Comparison of ENCODE assay signal across 12 cellular contexts in genomic region chr4:13988347-13989265, GRCh38.
DNase-seq lines count a peak whose midpoint lies in the region; ATAC-seq and TF ChIP-seq lines count a peak whose summit lies in the region.
"Had no signal": no experiment of that assay in that cellular context is flagged by ENCODE, and none has a peak within 500 bp of the region (broad histone marks: within the 10 kb centered on the region; RNA-seq: fewer than 3 reads in every experiment).

No MANE protein-coding gene starts in this region.

- H3K9me3 ChIP-seq in adrenal gland (replicated peaks in 1 of 3), result no peaks in the 10 kb centered on the region

- no peaks in the 10 kb centered on the region for H3K27me3 ChIP-seq in adrenal gland

- intact Hi-C loops in adrenal gland (cut with DNase I) (no loop called here), sciatic nerve (cut with DNase I) (no loop called here)

- DNase-seq in GM03348 (ENCODE audit: low spot score) (peak; percentile 68), adrenal gland (peak; percentile 80 to 96 (median 94)), glomerular visceral epithelial cell (ENCODE audit: extremely low spot score) (peak; percentile 84), sciatic nerve (ENCODE audit: low spot score) (peak; percentile 67), NCI-H748 (lab: John Stamatoyannopoulos, UW; ENCODE audit: unreplicated experiment) (no peak), SKM-1 treated with dmso at 0.1 percent for 144 hours (lab: John Stamatoyannopoulos, UW; ENCODE audit: unreplicated experiment) (no peak), HK-2 (ENCODE audit: unreplicated experiment) (no peak)
- DNase-seq: DMS79, NCI-H2029, T-helper 1 cell had no signal

- TF ChIP-seq CTCF in adrenal gland (IDR thresholded peaks at IDR 0.05), result no peak

- H3K4me3 ChIP-seq in adrenal gland, result no peak overlapping the region

- TF ChIP-seq POLR2A in adrenal gland (IDR thresholded peaks at IDR 0.05), result peak in 1 of 2 donors; percentile 53

- no peaks in the 10 kb centered on the region for H3K36me3 ChIP-seq in adrenal gland (replicated peaks in 1 of 2)

- peak; percentile 92 for ATAC-seq in sciatic nerve
- no peak for ATAC-seq in HG02973 (IDR thresholded peaks at IDR 0.05; ENCODE audit: unreplicated experiment)
- ATAC-seq: stimulated activated memory B cell treated with anti-CD40 and anti-IgM and Interleukin-4, amounts not matched to agents 10 μg/mL and 1 μg/mL and 100 μg/mL, for 72 hours had no signal

- peaks cover 55 to 67% of the 10 kb centered on the region in 2 donors for H3K4me1 ChIP-seq in adrenal gland (replicated peaks in 1 of 2)

- 32 to 39% (median 33%) methylated on average over 10 of the region's 10 CpGs for WGBS in adrenal gland, 4 donors

- peak overlapping the region; percentile 72 to 88 (median 81) for H3K27ac ChIP-seq in adrenal gland

Comparison
In these comparisons a context has a peak if more than half of its experiments do, and no peak if none do; other contexts are left out.
1. DNase-seq: peak in GM03348 (single experiment), adrenal gland (7 of 7), glomerular visceral epithelial cell (single experiment) and sciatic nerve (single experiment); none in NCI-H748 (single experiment), SKM-1 treated with dmso at 0.1 percent for 144 hours (single experiment) and HK-2 (single experiment).